Comparison of ENCODE assay signal across 1 cellular context in genomic region chr11:48094643-48095339, GRCh38.
TF ChIP-seq lines count a peak whose summit lies in the region.

No MANE protein-coding gene starts in this region.

TF ChIP-seq in SK-N-SH, 30 proteins besides CTCF, POLR2A, EP300 and RAD21 (continued from another document):
- TF ChIP-seq RXRA (IDR thresholded peaks at IDR 0.05; ENCODE audit: borderline replicate concordance, low read depth) (no peak), NRF1 (IDR thresholded peaks at IDR 0.05; ENCODE audit: low read depth, low read length) (no peak)
